ENCODE assay signal across 18 cellular contexts in genomic region chr2:17059452-17059851, GRCh38.
DNase-seq lines count a peak whose midpoint lies in the region; ATAC-seq and TF ChIP-seq lines count a peak whose summit lies in the region.
"Had no signal": no experiment of that assay in that cellular context is flagged by ENCODE, and none has a peak within 500 bp of the region (broad histone marks: within the 10 kb centered on the region; RNA-seq: fewer than 3 reads in every experiment).

No MANE protein-coding gene starts in this region.

- H3K27ac ChIP-seq in right lobe of liver, result no peak overlapping the region
- no peak overlapping the region for H3K27ac ChIP-seq in uterus
- H3K27ac ChIP-seq: 22Rv1, GM23248 had no signal

- ATAC-seq in activated CD8-positive, alpha-beta T cell treated with anti-CD3 and anti-CD28 coated beads for 36 hours, result no peak
- ATAC-seq in right lobe of liver, result no peak
- ATAC-seq: K562, PC-3 had no signal

- CTCF ChIA-PET in activated CD8-positive, alpha-beta T cell treated with anti-CD3 and anti-CD28 coated beads for 36 hours (lab: Charles Lee), result no interaction called here

- H3K4me3 ChIP-seq in skeletal muscle satellite cell (ENCODE audit: low read length) (no peak overlapping the region), right lobe of liver (no peak overlapping the region), uterus (no peak overlapping the region)
- H3K4me3 ChIP-seq: GM23248, K562 had no signal

- intact Hi-C loops in activated CD8-positive, alpha-beta T cell treated with anti-CD3 and anti-CD28 coated beads for 36 hours (cut with micrococcal nuclease), result no loop called here
- intact Hi-C loops in right lobe of liver (cut with DNase I), result no loop called here
- intact Hi-C loops in uterus (cut with DNase I; ENCODE audit: low total_unique reads), result no loop called here

- TF ChIP-seq CTCF in activated CD8-positive, alpha-beta T cell treated with anti-CD3 and anti-CD28 coated beads for 36 hours (IDR thresholded peaks at IDR 0.05), result no peak
- TF ChIP-seq CTCF in right lobe of liver (IDR thresholded peaks at IDR 0.05) (no peak), uterus (IDR thresholded peaks at IDR 0.05) (no peak)

- peaks cover 1% of the 10 kb centered on the region for H3K9me3 Mint-ChIP-seq in activated CD8-positive, alpha-beta T cell treated with anti-CD3 and anti-CD28 coated beads for 36 hours

- H3K9ac ChIP-seq in skeletal muscle satellite cell (ENCODE audit: low read depth, low read length), result no peak overlapping the region
- H3K9ac ChIP-seq: GM23248 had no signal

- no peak overlapping the region for H3K4me3 Mint-ChIP-seq in activated CD8-positive, alpha-beta T cell treated with anti-CD3 and anti-CD28 coated beads for 36 hours
- H3K4me3 Mint-ChIP-seq: CD4-positive, alpha-beta memory T cell had no signal

- TF ChIP-seq POLR2A in right lobe of liver (IDR thresholded peaks at IDR 0.05) (no peak), uterus (IDR thresholded peaks at IDR 0.05) (no peak)

- 71% methylated on average over 1 of the region's 1 CpG for WGBS in right lobe of liver (ENCODE audit: insufficient coverage, low coverage, low lambda C conversion rate, missing lambda C conversion rate)

- H3K4me1 Mint-ChIP-seq in activated CD8-positive, alpha-beta T cell treated with anti-CD3 and anti-CD28 coated beads for 36 hours (ENCODE audit: low read depth), result no peaks in the 10 kb centered on the region
- H3K4me1 Mint-ChIP-seq: CD4-positive, alpha-beta memory T cell had no signal

- DNase-seq in NCI-H524 (lab: John Stamatoyannopoulos, UW) (peak; percentile 18 to 70), NCI-H524 treated with DMSO at 0.1 percent for 48 hours (lab: John Stamatoyannopoulos, UW) (no peak), NCI-H69 (lab: John Stamatoyannopoulos, UW) (peak; percentile 35), kidney tubule cell (ENCODE audit: low spot score) (peak; percentile 4), right lobe of liver (no peak), uterus (no peak)
- DNase-seq in activated CD8-positive, alpha-beta T cell treated with anti-CD3 and anti-CD28 coated beads for 36 hours, result no peak
- DNase-seq: BE2C; CD4-positive, alpha-beta memory T cell; DMS79 treated with DMSO at 0.1 percent for 48 hours; GM23248; HCEC 1CT; NCI-H1092; NCI-H2081 treated with DMSO at 0.1 percent for 48 hours; PC-3 had no signal

- no peaks in the 10 kb centered on the region for H3K36me3 Mint-ChIP-seq in activated CD8-positive, alpha-beta T cell treated with anti-CD3 and anti-CD28 coated beads for 36 hours (ENCODE audit: low read depth)
- H3K36me3 Mint-ChIP-seq: CD4-positive, alpha-beta memory T cell had no signal

- no peaks in the 10 kb centered on the region for H3K27me3 Mint-ChIP-seq in activated CD8-positive, alpha-beta T cell treated with anti-CD3 and anti-CD28 coated beads for 36 hours
- H3K27me3 Mint-ChIP-seq: CD4-positive, alpha-beta memory T cell had no signal

- H3K27ac Mint-ChIP-seq in activated CD8-positive, alpha-beta T cell treated with anti-CD3 and anti-CD28 coated beads for 36 hours, result no peak overlapping the region
- H3K27ac Mint-ChIP-seq: CD4-positive, alpha-beta memory T cell had no signal

- peak overlapping the region; percentile 73 for H3K4me2 ChIP-seq in skeletal muscle satellite cell (ENCODE audit: low read length)

- no peaks in the 10 kb centered on the region for H3K36me3 ChIP-seq in skeletal muscle satellite cell (ENCODE audit: insufficient read depth, low read length)
- H3K36me3 ChIP-seq in right lobe of liver, result no peaks in the 10 kb centered on the region
- no peaks in the 10 kb centered on the region for H3K36me3 ChIP-seq in uterus
- H3K36me3 ChIP-seq: BE2C had no signal

- POLR2A ChIA-PET in activated CD8-positive, alpha-beta T cell treated with anti-CD3 and anti-CD28 coated beads for 36 hours (lab: Charles Lee), result no interaction called here

- no peaks in the 10 kb centered on the region for H3K27me3 ChIP-seq in skeletal muscle satellite cell (ENCODE audit: control insufficient read depth, insufficient read depth, low read length)
- no peaks in the 10 kb centered on the region for H3K27me3 ChIP-seq in right lobe of liver
- H3K27me3 ChIP-seq in uterus, result no peaks in the 10 kb centered on the region
- H3K27me3 ChIP-seq: BE2C had no signal

- H3K9me3 ChIP-seq in skeletal muscle satellite cell (replicated peaks; ENCODE audit: low read length) (no peaks in the 10 kb centered on the region), right lobe of liver (no peaks in the 10 kb centered on the region), uterus (no peaks in the 10 kb centered on the region)
- H3K9me3 ChIP-seq: BE2C had no signal

- H3K4me1 ChIP-seq in skeletal muscle satellite cell (ENCODE audit: control insufficient read depth, insufficient read depth, low read length) (peaks cover 7% of the 10 kb centered on the region), right lobe of liver (no peaks in the 10 kb centered on the region), uterus (no peaks in the 10 kb centered on the region)
- H3K4me1 ChIP-seq: BE2C had no signal

Comparison
In these comparisons a context has a peak if more than half of its experiments do, and no peak if none do; other contexts are left out.
1. DNase-seq: peak in NCI-H524 (2 of 2), NCI-H69 (single experiment) and kidney tubule cell (single experiment); none in NCI-H524 treated with DMSO at 0.1 percent for 48 hours (single experiment), activated CD8-positive, alpha-beta T cell treated with anti-CD3 and anti-CD28 coated beads for 36 hours (single experiment), right lobe of liver (0 of 3) and uterus (0 of 2).